ENCODE assay signal across 19 cellular contexts in genomic region chr1:180057883-180058396, GRCh38.
A peak's percentile ranks its signal among the peaks of the same experiment; 100 is the strongest.
DNase-seq lines count a peak whose midpoint lies in the region; ATAC-seq, FAIRE-seq and TF ChIP-seq lines count a peak whose summit lies in the region.
"Had no signal": no experiment of that assay in that cellular context is flagged by ENCODE, and none has a peak within 500 bp of the region (broad histone marks: within the 10 kb centered on the region; RNA-seq: fewer than 3 reads in every experiment).

No MANE protein-coding gene starts in this region.

- TF ChIP-seq EP300 in GM12878 (IDR thresholded peaks at IDR 0.05; ENCODE audit: borderline replicate concordance in 1 of 2, control insufficient read depth in 1 of 2, low read depth in 2 of 2, low read length in 2 of 2), result no peak

- H3K9me3 Mint-ChIP-seq in MCF 10A (ENCODE audit: unreplicated experiment), result no peaks in the 10 kb centered on the region
- H3K9me3 Mint-ChIP-seq in stimulated activated memory B cell treated with anti-CD40 and anti-IgM and Interleukin-4, amounts not matched to agents 10 μg/mL and 1 μg/mL and 100 μg/mL, for 72 hours, result no peaks in the 10 kb centered on the region

- H3K4me1 ChIP-seq in mammary epithelial cell (ENCODE audit: insufficient read depth, low read length) (no peaks in the 10 kb centered on the region), GM12878 (ENCODE audit: control insufficient read depth, insufficient read depth, low read length) (no peaks in the 10 kb centered on the region)

- no peak overlapping the region for H3K27ac Mint-ChIP-seq in MCF 10A (ENCODE audit: low read depth, unreplicated experiment)
- peak overlapping the region; percentile 59 for H3K27ac Mint-ChIP-seq in stimulated activated memory B cell treated with anti-CD40 and anti-IgM and Interleukin-4, amounts not matched to agents 10 μg/mL and 1 μg/mL and 100 μg/mL, for 72 hours

- H4K20me1 ChIP-seq in mammary epithelial cell (ENCODE audit: insufficient read depth, low read length) (no peaks in the 10 kb centered on the region), GM12878 (ENCODE audit: control insufficient read depth, insufficient read depth) (no peaks in the 10 kb centered on the region)

- CTCF ChIA-PET in MCF 10A (lab: Yijun Ruan, JAX), result interaction anchor here (0.6 to 1.0 kb wide), 3 partner anchors 110 to 160 kb away, joined by 3 to 4 read pairs (median 3); no protein-coding TSS in a partner anchor
- CTCF ChIA-PET in mammary epithelial cell (lab: Charles Lee; ENCODE audit: low non-redundant PET), result no interaction called here
- CTCF ChIA-PET in GM12878 (lab: Yijun Ruan, JAX), result interaction anchor here (1.2 kb wide), 1 partner anchor 243 kb away, joined by 3 read pairs; no protein-coding TSS in a partner anchor

- no peak for TF ChIP-seq CTCF in MCF 10A (IDR thresholded peaks at IDR 0.05; ENCODE audit: unreplicated experiment)
- TF ChIP-seq CTCF in mammary epithelial cell (conservative IDR thresholded peaks at IDR 0.05 in 1 of 2, IDR thresholded peaks at IDR 0.05 in 1 of 2; ENCODE audit: extremely low read depth in 1 of 2, insufficient read depth in 1 of 2, low read depth in 1 of 2, low read length in 2 of 2), result no peak
- no peak for TF ChIP-seq CTCF in GM12878 (IDR thresholded peaks at IDR 0.05 in 2 of 3, conservative IDR thresholded peaks at IDR 0.05 in 1 of 3; ENCODE audit: control insufficient read depth in 2 of 3, extremely low read depth in 1 of 3, insufficient read depth in 1 of 3, low read depth in 3 of 3, low read length in 3 of 3)

- in situ Hi-C loops in mammary epithelial cell (cut with MboI; ENCODE audit: low sequenced_read_pairs in 2 of 2), result no loop called here
- in situ Hi-C loops in KBM-7 (cut with MboI; ENCODE audit: low pct_unique_long_range_greater_than_20kb, low sequenced_read_pairs), result no loop called here
- in situ Hi-C loops in GM12878 (cut with MboI), result no loop called here

- H3K9me3 ChIP-seq in mammary epithelial cell (replicated peaks; ENCODE audit: insufficient read depth, low read length) (no peaks in the 10 kb centered on the region), GM12878 (replicated peaks; ENCODE audit: control insufficient read depth, insufficient read depth, low read length) (no peaks in the 10 kb centered on the region)
- H3K9me3 ChIP-seq: upper lobe of left lung had no signal

- RAD21 ChIA-PET in GM12878 (lab: Charles Lee; ENCODE audit: unreplicated experiment), result interaction anchor here (0.6 to 1.1 kb wide), 4 partner anchors 10 to 183 kb away, joined by 3 to 4 read pairs (median 3); no protein-coding TSS in a partner anchor

- H3K36me3 ChIP-seq in mammary epithelial cell (ENCODE audit: insufficient read depth, low read length) (peaks cover 18% of the 10 kb centered on the region), GM12878 (ENCODE audit: control insufficient read depth in 2 of 2, insufficient read depth in 2 of 2, low read length in 1 of 2) (peaks cover 0 to 21% of the 10 kb centered on the region in 2 experiments)

- H3K27ac ChIP-seq in mammary epithelial cell (ENCODE audit: insufficient read depth, low read depth, low read length), result no peak overlapping the region
- peak overlapping the region; percentile 24; the same call in 1 of the 2 replicates for H3K27ac ChIP-seq in GM12878 (ENCODE audit: control insufficient read depth, insufficient read depth)
- H3K27ac ChIP-seq: epithelial cell of prostate, upper lobe of left lung had no signal

- H3K4me2 ChIP-seq in mammary epithelial cell (ENCODE audit: insufficient read depth, low read depth, low read length) (no peak overlapping the region), GM12878 (ENCODE audit: control insufficient read depth, insufficient read depth) (no peak overlapping the region)

- H3K4me1 Mint-ChIP-seq in MCF 10A (ENCODE audit: insufficient read depth, unreplicated experiment), result peaks cover 4% of the 10 kb centered on the region
- H3K4me1 Mint-ChIP-seq in stimulated activated memory B cell treated with anti-CD40 and anti-IgM and Interleukin-4, amounts not matched to agents 10 μg/mL and 1 μg/mL and 100 μg/mL, for 72 hours, result peaks cover 15% of the 10 kb centered on the region

- POLR2A ChIA-PET in MCF 10A (lab: Yijun Ruan, JAX) (interaction anchor here (1.0 to 1.5 kb wide), 2 partner anchors 66 to 176 kb away, joined by 3 to 6 read pairs; partner anchors contain the start of gene TOR1AIP1), GM12878 (lab: Charles Lee) (interaction anchor here (0.6 kb wide), 1 partner anchor 70 kb away, joined by 3 read pairs; no protein-coding TSS in a partner anchor)

- BruUV-seq in MCF 10A (replicated peaks; lab: Mats Ljungman, UMichigan), result no TSS peak
- BruUV-seq in mammary epithelial cell (replicated peaks; lab: Mats Ljungman, UMichigan), result no TSS peak
- BruUV-seq in GM12878 (replicated peaks; lab: Mats Ljungman, UMichigan), result no TSS peak

- SMC1A ChIA-PET in GM12878 (lab: Charles Lee; ENCODE audit: uncharacterized antibody, unreplicated experiment), result interaction anchor here (1.2 to 1.7 kb wide), 2 partner anchors 10 to 102 kb away, joined by 3 to 7 read pairs; no protein-coding TSS in a partner anchor

- dilution Hi-C loops in mammary epithelial cell (cut with HindIII; ENCODE audit: low sequenced_read_pairs), result no loop called here

- peak; percentile 69 for ATAC-seq in GM12878
- ATAC-seq in stimulated activated memory B cell treated with anti-CD40 and anti-IgM and Interleukin-4, amounts not matched to agents 10 μg/mL and 1 μg/mL and 100 μg/mL, for 72 hours, result no peak
- ATAC-seq in left cardiac atrium, result no peak
- ATAC-seq in GM19023 (IDR thresholded peaks at IDR 0.05; ENCODE audit: unreplicated experiment), result no peak
- ATAC-seq: HCT116 had no signal

- DNase-seq in MCF 10A (ENCODE audit: unreplicated experiment), result peak; percentile 8
- no peak for DNase-seq in mammary epithelial cell
- peak; percentile 49 for DNase-seq in KBM-7
- DNase-seq in GM12878 (ENCODE audit: low read depth, low spot score), result no peak
- no peak for DNase-seq in left cardiac atrium
- DNase-seq in superior temporal gyrus (ENCODE audit: extremely low spot score), result no peak
- DNase-seq: activated CD4-positive, CD25-positive, alpha-beta regulatory T cell treated with anti-CD3 and anti-CD28 coated beads, Interleukin-2, amount 50 U/mL, for 72 hours; activated T-cell treated with anti-CD3 and anti-CD28 coated beads, Interleukin-2, amount 50 U/mL, for 48 hours; DMS153; kidney glomerular epithelial cell; NCI-H2029 treated with DMSO at 0.1 percent for 48 hours; NCI-H82; stimulated activated CD4-positive, alpha-beta T cell treated with anti-CD3 and anti-CD28 coated beads, Interleukin-4, amount 100 ng/mL, for 4 hours; T-helper 1 cell; upper lobe of left lung had no signal

- no peaks in the 10 kb centered on the region for H3K27me3 Mint-ChIP-seq in MCF 10A (ENCODE audit: insufficient read depth, unreplicated experiment)
- H3K27me3 Mint-ChIP-seq in stimulated activated memory B cell treated with anti-CD40 and anti-IgM and Interleukin-4, amounts not matched to agents 10 μg/mL and 1 μg/mL and 100 μg/mL, for 72 hours, result no peaks in the 10 kb centered on the region

- H3K4me3 Mint-ChIP-seq in MCF 10A (ENCODE audit: unreplicated experiment), result no peak overlapping the region
- no peak overlapping the region for H3K4me3 Mint-ChIP-seq in stimulated activated memory B cell treated with anti-CD40 and anti-IgM and Interleukin-4, amounts not matched to agents 10 μg/mL and 1 μg/mL and 100 μg/mL, for 72 hours

- H3K9ac ChIP-seq in mammary epithelial cell (ENCODE audit: insufficient read depth, low read length) (no peak overlapping the region), GM12878 (ENCODE audit: control insufficient read depth, insufficient read depth, low read length) (no peak overlapping the region)

- H3K36me3 Mint-ChIP-seq in MCF 10A (ENCODE audit: insufficient read depth, unreplicated experiment), result peaks cover 61% of the 10 kb centered on the region
- peaks cover 41% of the 10 kb centered on the region for H3K36me3 Mint-ChIP-seq in stimulated activated memory B cell treated with anti-CD40 and anti-IgM and Interleukin-4, amounts not matched to agents 10 μg/mL and 1 μg/mL and 100 μg/mL, for 72 hours

- no peak overlapping the region for H2AFZ ChIP-seq in mammary epithelial cell (ENCODE audit: low read depth, low read length)
- no peak overlapping the region for H2AFZ ChIP-seq in GM12878 (ENCODE audit: control insufficient read depth, low read depth, low read length)

- no peak for TF ChIP-seq RAD21 in GM12878 (IDR thresholded peaks at IDR 0.05; ENCODE audit: insufficient read depth, low read depth, low read length)

- H3K27me3 ChIP-seq in mammary epithelial cell (ENCODE audit: insufficient read depth, low read length) (no peaks in the 10 kb centered on the region), GM12878 (replicated peaks in 1 of 2; ENCODE audit: control insufficient read depth in 2 of 2, insufficient read depth in 2 of 2, low read length in 1 of 2) (no peaks in the 10 kb centered on the region)
- H3K27me3 ChIP-seq: upper lobe of left lung had no signal

- H3K79me2 ChIP-seq in mammary epithelial cell (ENCODE audit: insufficient read depth, low read length), result no peaks in the 10 kb centered on the region
- H3K79me2 ChIP-seq in GM12878 (ENCODE audit: control insufficient read depth, insufficient read depth, low read length), result no peaks in the 10 kb centered on the region

- H3K4me3 ChIP-seq in mammary epithelial cell (replicated peaks in 1 of 3; ENCODE audit: insufficient read depth in 1 of 3, low read depth in 2 of 3, low read length in 3 of 3), result no peak overlapping the region
- no peak overlapping the region for H3K4me3 ChIP-seq in GM12878
- H3K4me3 ChIP-seq: upper lobe of left lung had no signal

- intact Hi-C loops in MCF 10A (cut with micrococcal nuclease) (no loop called here), mammary epithelial cell (cut with micrococcal nuclease) (no loop called here), GM12878 (cut with micrococcal nuclease; ENCODE audit: unreplicated experiment) (loop anchor here (5.0 kb wide), 1 partner anchor 36 kb away; no protein-coding TSS in a partner anchor), left cardiac atrium (cut with DNase I) (no loop called here)

- TF ChIP-seq POLR2A in GM12878 (IDR thresholded peaks at IDR 0.05; ENCODE audit: low read depth, low read length), result no peak

- FAIRE-seq in GM12878 (lab: Jason Lieb, UNC), result no peak

TF ChIP-seq in GM12878, 131 proteins besides CTCF, POLR2A, EP300 and RAD21:
- no peak for TF ChIP-seq ZBED1 (IDR thresholded peaks at IDR 0.05; ENCODE audit: borderline replicate concordance)
- TF ChIP-seq GABPA (IDR thresholded peaks at IDR 0.05; ENCODE audit: low read depth), result no peak
- TF ChIP-seq BACH1 (IDR thresholded peaks at IDR 0.05; ENCODE audit: borderline replicate concordance), result peak; percentile 73; the same call in 1 of the 2 replicates
- no peak for TF ChIP-seq FOXK2 (IDR thresholded peaks at IDR 0.05)
- TF ChIP-seq WRNIP1 (IDR thresholded peaks at IDR 0.05; ENCODE audit: borderline replicate concordance, low read depth, low read length), result no peak
TF ChIP-seq in GM12878: peak in this region for 1.

Comparison
In these comparisons a context has a peak if more than half of its experiments do, and no peak if none do; other contexts are left out.
1. DNase-seq: peak in MCF 10A (single experiment) and KBM-7 (single experiment); none in mammary epithelial cell (single experiment), GM12878 (single experiment), left cardiac atrium (single experiment) and superior temporal gyrus (single experiment).